Comparison of ENCODE assay signal across 1 cellular context in the genomic region with DNA sequence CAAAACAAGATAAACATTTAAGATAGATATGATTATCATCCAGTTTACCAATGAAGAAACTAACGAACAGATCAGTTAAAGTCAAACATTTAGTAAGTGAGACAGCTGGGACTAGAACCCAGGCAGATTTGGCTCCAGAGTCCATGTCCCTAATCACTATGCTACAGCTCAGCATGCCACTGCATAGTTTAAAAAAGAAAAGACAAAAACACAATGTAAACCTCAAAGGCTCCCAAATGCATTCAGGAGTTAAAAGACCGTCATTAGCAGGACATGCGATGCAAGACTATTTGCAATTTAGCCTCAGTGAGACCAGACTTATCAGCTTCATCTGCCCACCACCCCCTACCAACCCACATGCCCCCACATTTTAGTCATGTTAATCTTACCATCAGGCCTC.
TF ChIP-seq lines count a peak whose summit lies in the region.

No MANE protein-coding gene starts in this region.

TF ChIP-seq in H1, 55 proteins besides CTCF, POLR2A, EP300 and RAD21:
- TF ChIP-seq GTF2F1 (IDR thresholded peaks at IDR 0.05; ENCODE audit: borderline replicate concordance, low read depth, low read length) (no peak), POLR2AphosphoS5 (IDR thresholded peaks at IDR 0.05; ENCODE audit: low read depth, low read length) (no peak), HDAC2 (IDR thresholded peaks at IDR 0.05; ENCODE audit: borderline replicate concordance in 1 of 2, low read depth in 2 of 2, low read length in 2 of 2) (no peak), TBP (IDR thresholded peaks at IDR 0.05; ENCODE audit: low read depth, low read length) (peak; percentile 91)
TF ChIP-seq in H1: peak in this region for 1.
